In the genomic region with DNA sequence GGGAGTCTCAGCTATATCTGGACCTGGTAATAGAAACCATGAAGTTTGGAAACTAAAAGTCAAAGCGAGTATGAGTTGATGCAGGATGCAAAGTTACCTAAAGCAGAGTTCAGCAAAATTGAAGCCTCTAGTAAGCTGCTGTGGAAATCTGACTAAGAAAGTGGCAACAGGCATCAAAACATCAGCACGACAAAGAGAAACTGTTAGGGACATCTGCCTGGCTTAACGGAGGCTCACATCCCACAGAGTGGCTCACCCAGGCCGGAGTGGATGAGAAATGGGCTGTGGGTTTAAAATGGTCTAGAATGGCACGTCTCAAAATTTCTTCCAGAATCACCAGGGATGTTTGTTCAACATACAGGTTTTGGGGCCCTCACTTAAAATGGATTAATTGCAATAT, we compare ENCODE assay signal across 25 cellular contexts.
"Had no signal": no experiment of that assay in that cellular context is flagged by ENCODE, and none has a peak within 500 bp of the region (broad histone marks: within the 10 kb centered on the region; RNA-seq: fewer than 3 reads in every experiment).

No MANE protein-coding gene starts in this region.

- H3K4me1 ChIP-seq: SJSA1 had no signal

- H3K27ac Mint-ChIP-seq: activated B cell treated with CpG ODN at 0.5 μM for 24 hours; activated CD4-positive, alpha-beta memory T cell treated with anti-CD3 and anti-CD28 coated beads for 36 hours; activated CD4-positive, alpha-beta T cell treated with anti-CD3 and anti-CD28 coated beads, Interleukin-2, amount 10 ng/mL, durations not matched to agents 24 days and 14 days; activated naive CD4-positive, alpha-beta T cell treated with anti-CD3 and anti-CD28 coated beads, Interleukin-2, amount 50 U/mL, for 24 hours; activated T-cell treated with anti-CD3 and anti-CD28 coated beads, Interleukin-2, amount 50 U/mL, for 72 hours; activated T-helper 2 cell treated with anti-CD3 and anti-CD28 coated beads, Interferon-gamma antibody, Interleukin-2, Interleukin-4, amounts not matched to agents 10 μg/mL and 5 μg/mL and 100 μg/mL, durations not matched to agents 14 hours and 24 hours and 36 hours had no signal

- H3K4me3 Mint-ChIP-seq: activated B cell treated with CpG ODN at 0.5 μM for 24 hours; activated CD4-positive, alpha-beta memory T cell treated with anti-CD3 and anti-CD28 coated beads for 36 hours; activated CD4-positive, alpha-beta T cell treated with anti-CD3 and anti-CD28 coated beads, Interleukin-2, amount 10 ng/mL, durations not matched to agents 24 days and 14 days; activated naive CD4-positive, alpha-beta T cell treated with anti-CD3 and anti-CD28 coated beads, Interleukin-2, amount 50 U/mL, for 24 hours; activated T-cell treated with anti-CD3 and anti-CD28 coated beads, Interleukin-2, amount 50 U/mL, for 72 hours had no signal

- H3K36me3 ChIP-seq: SJSA1 had no signal

- H3K4me1 Mint-ChIP-seq: activated B cell treated with CpG ODN at 0.5 μM for 24 hours; activated CD4-positive, alpha-beta T cell treated with anti-CD3 and anti-CD28 coated beads, Interleukin-2, amount 10 ng/mL, durations not matched to agents 24 days and 14 days; activated naive CD4-positive, alpha-beta T cell treated with anti-CD3 and anti-CD28 coated beads, Interleukin-2, amount 50 U/mL, for 24 hours had no signal

- DNase-seq: activated B cell treated with CpG ODN at 0.5 μM for 24 hours; activated CD4-positive, alpha-beta memory T cell treated with anti-CD3 and anti-CD28 coated beads for 36 hours; activated CD4-positive, alpha-beta T cell treated with anti-CD3 and anti-CD28 coated beads for 1 hour; activated CD4-positive, alpha-beta T cell treated with anti-CD3 and anti-CD28 coated beads, Interleukin-2, amount 10 ng/mL, durations not matched to agents 24 days and 14 days; activated CD8-positive, alpha-beta memory T cell treated with anti-CD3 and anti-CD28 coated beads for 24 hours; activated T-cell treated with anti-CD3 and anti-CD28 coated beads for 4 hours; activated T-cell treated with anti-CD3 and anti-CD28 coated beads, Interleukin-2, amount 50 U/mL, for 72 hours; aorta; central memory CD4-positive, alpha-beta T cell; Karpas-422; MM.1S; NCI-H1417 treated with DMSO at 0.1 percent for 48 hours; NCI-H1694; NCI-H2029; NCI-H2107; NCI-H226; NCI-H526; PC-3; SHP77; SW 1271; T-helper 9 cell had no signal

- H3K9me3 Mint-ChIP-seq: activated B cell treated with CpG ODN at 0.5 μM for 24 hours; activated CD4-positive, alpha-beta memory T cell treated with anti-CD3 and anti-CD28 coated beads for 36 hours; activated CD4-positive, alpha-beta T cell treated with anti-CD3 and anti-CD28 coated beads, Interleukin-2, amount 10 ng/mL, durations not matched to agents 24 days and 14 days; activated naive CD4-positive, alpha-beta T cell treated with anti-CD3 and anti-CD28 coated beads, Interleukin-2, amount 50 U/mL, for 24 hours; activated T-cell treated with anti-CD3 and anti-CD28 coated beads, Interleukin-2, amount 50 U/mL, for 72 hours; activated T-helper 2 cell treated with anti-CD3 and anti-CD28 coated beads, Interferon-gamma antibody, Interleukin-2, Interleukin-4, amounts not matched to agents 10 μg/mL and 5 μg/mL and 100 μg/mL, durations not matched to agents 14 hours and 24 hours and 36 hours had no signal

- H3K9me3 ChIP-seq: SJSA1 had no signal

- H3K27me3 Mint-ChIP-seq: activated B cell treated with CpG ODN at 0.5 μM for 24 hours had no signal

- H3K27ac ChIP-seq: SJSA1 had no signal

- H3K4me3 ChIP-seq: K562, SJSA1 had no signal

- H3K36me3 Mint-ChIP-seq: activated CD4-positive, alpha-beta memory T cell treated with anti-CD3 and anti-CD28 coated beads for 36 hours; activated naive CD4-positive, alpha-beta T cell treated with anti-CD3 and anti-CD28 coated beads, Interleukin-2, amount 50 U/mL, for 24 hours had no signal

- H3K27me3 ChIP-seq: SJSA1 had no signal
